ENCODE assay signal across 1 cellular context in genomic region chr20:1415667-1416468, GRCh38.
A peak's percentile ranks its signal among the peaks of the same experiment; 100 is the strongest.
TF ChIP-seq lines count a peak whose summit lies in the region.

No MANE protein-coding gene starts in this region.

TF ChIP-seq in HepG2, 621 proteins besides CTCF, POLR2A, EP300 and RAD21 (continued from another document and continues in another):
- TF ChIP-seq, protein P1, sequence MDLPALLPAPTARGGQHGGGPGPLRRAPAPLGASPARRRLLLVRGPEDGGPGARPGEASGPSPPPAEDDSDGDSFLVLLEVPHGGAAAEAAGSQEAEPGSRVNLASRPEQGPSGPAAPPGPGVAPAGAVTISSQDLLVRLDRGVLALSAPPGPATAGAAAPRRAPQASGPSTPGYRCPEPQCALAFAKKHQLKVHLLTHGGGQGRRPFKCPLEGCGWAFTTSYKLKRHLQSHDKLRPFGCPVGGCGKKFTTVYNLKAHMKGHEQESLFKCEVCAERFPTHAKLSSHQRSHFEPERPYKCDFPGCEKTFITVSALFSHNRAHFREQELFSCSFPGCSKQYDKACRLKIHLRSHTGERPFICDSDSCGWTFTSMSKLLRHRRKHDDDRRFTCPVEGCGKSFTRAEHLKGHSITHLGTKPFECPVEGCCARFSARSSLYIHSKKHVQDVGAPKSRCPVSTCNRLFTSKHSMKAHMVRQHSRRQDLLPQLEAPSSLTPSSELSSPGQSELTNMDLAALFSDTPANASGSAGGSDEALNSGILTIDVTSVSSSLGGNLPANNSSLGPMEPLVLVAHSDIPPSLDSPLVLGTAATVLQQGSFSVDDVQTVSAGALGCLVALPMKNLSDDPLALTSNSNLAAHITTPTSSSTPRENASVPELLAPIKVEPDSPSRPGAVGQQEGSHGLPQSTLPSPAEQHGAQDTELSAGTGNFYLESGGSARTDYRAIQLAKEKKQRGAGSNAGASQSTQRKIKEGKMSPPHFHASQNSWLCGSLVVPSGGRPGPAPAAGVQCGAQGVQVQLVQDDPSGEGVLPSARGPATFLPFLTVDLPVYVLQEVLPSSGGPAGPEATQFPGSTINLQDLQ (CRISPR knock-in tag; IDR thresholded peaks at IDR 0.05): no peak
- TF ChIP-seq ARID2 (CRISPR knock-in tag; IDR thresholded peaks at IDR 0.05; ENCODE audit: borderline replicate concordance) (no peak), TRIM24 (CRISPR knock-in tag; IDR thresholded peaks at IDR 0.05) (no peak; the same call in 1 of the 2 replicates), TOE1 (CRISPR knock-in tag; IDR thresholded peaks at IDR 0.05) (no peak), RARA (CRISPR knock-in tag; IDR thresholded peaks at IDR 0.05) (peak; percentile 81), FIP1L1 (IDR thresholded peaks at IDR 0.05; ENCODE audit: borderline replicate concordance, insufficient read depth, low read depth, low read length) (no peak), TOPORS (CRISPR knock-in tag; IDR thresholded peaks at IDR 0.05) (no peak), BHLHE40 (IDR thresholded peaks at IDR 0.05; ENCODE audit: low read length) (peak; percentile 93), ASH2L (IDR thresholded peaks at IDR 0.05; ENCODE audit: insufficient read length, low read depth, low read length) (no peak), ZKSCAN8 (CRISPR knock-in tag; IDR thresholded peaks at IDR 0.05; ENCODE audit: borderline replicate concordance) (peak; percentile 83; the same call in 1 of the 2 replicates), PHF20 (CRISPR knock-in tag; IDR thresholded peaks at IDR 0.05) (no peak), RBFOX2 (IDR thresholded peaks at IDR 0.05; ENCODE audit: low read depth, low read length) (no peak), HMG20A (CRISPR knock-in tag; IDR thresholded peaks at IDR 0.05; ENCODE audit: borderline replicate concordance) (peak; percentile 85), ZNF572 (CRISPR knock-in tag; IDR thresholded peaks at IDR 0.05) (no peak), HDAC2 (CRISPR knock-in tag; IDR thresholded peaks at IDR 0.05) (peak; percentile 72; the same call in 1 of the 2 replicates), SP140L (CRISPR knock-in tag; IDR thresholded peaks at IDR 0.05; ENCODE audit: borderline replicate concordance) (no peak), CHD4 (IDR thresholded peaks at IDR 0.05; ENCODE audit: borderline replicate concordance, low read length) (no peak), PAWR (CRISPR knock-in tag; IDR thresholded peaks at IDR 0.05; ENCODE audit: borderline replicate concordance) (no peak), ZNF691 (CRISPR knock-in tag; IDR thresholded peaks at IDR 0.05; ENCODE audit: borderline replicate concordance, low read depth) (peak; percentile 76; the same call in 1 of the 2 replicates), SRSF9 (IDR thresholded peaks at IDR 0.05; ENCODE audit: borderline replicate concordance, insufficient read depth, low read depth, low read length, poor library complexity, severe bottlenecking) (no peak), ZNF143 (CRISPR knock-in tag; IDR thresholded peaks at IDR 0.05) (no peak), MZF1 (CRISPR knock-in tag; IDR thresholded peaks at IDR 0.05; ENCODE audit: borderline replicate concordance) (no peak), MAFK (conservative IDR thresholded peaks at IDR 0.05 in 1 of 2, IDR thresholded peaks at IDR 0.05 in 1 of 2; ENCODE audit: low read length in 2 of 2) (peak; percentile 27 to 44; a peak in 3 of 4 replicates), ZFAT (CRISPR knock-in tag; conservative IDR thresholded peaks at IDR 0.05) (no peak), ZNF704 (CRISPR knock-in tag; IDR thresholded peaks at IDR 0.05; ENCODE audit: borderline replicate concordance) (no peak), ZFP41 (CRISPR knock-in tag; IDR thresholded peaks at IDR 0.05; ENCODE audit: borderline replicate concordance) (no peak), FOXP1 (IDR thresholded peaks at IDR 0.05) (no peak), FOXP1 (CRISPR knock-in tag; IDR thresholded peaks at IDR 0.05) (peak; percentile 55; the same call in 1 of the 2 replicates), FOXP4 (CRISPR knock-in tag; IDR thresholded peaks at IDR 0.05) (no peak), ATF2 (CRISPR knock-in tag; IDR thresholded peaks at IDR 0.05) (no peak), KLF13 (CRISPR knock-in tag; IDR thresholded peaks at IDR 0.05) (no peak), FOXA1 (IDR thresholded peaks at IDR 0.05) (no peak), FOXA1 (CRISPR knock-in tag; IDR thresholded peaks at IDR 0.05) (peak; percentile 22; the same call in 1 of the 2 replicates), ETV6 (CRISPR knock-in tag; conservative IDR thresholded peaks at IDR 0.05) (peak; percentile 85; the same call in 1 of the 2 replicates)
- TF ChIP-seq, protein P2, sequence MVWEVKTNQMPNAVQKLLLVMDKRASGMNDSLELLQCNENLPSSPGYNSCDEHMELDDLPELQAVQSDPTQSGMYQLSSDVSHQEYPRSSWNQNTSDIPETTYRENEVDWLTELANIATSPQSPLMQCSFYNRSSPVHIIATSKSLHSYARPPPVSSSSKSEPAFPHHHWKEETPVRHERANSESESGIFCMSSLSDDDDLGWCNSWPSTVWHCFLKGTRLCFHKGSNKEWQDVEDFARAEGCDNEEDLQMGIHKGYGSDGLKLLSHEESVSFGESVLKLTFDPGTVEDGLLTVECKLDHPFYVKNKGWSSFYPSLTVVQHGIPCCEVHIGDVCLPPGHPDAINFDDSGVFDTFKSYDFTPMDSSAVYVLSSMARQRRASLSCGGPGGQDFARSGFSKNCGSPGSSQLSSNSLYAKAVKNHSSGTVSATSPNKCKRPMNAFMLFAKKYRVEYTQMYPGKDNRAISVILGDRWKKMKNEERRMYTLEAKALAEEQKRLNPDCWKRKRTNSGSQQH (CRISPR knock-in tag; IDR thresholded peaks at IDR 0.05; ENCODE audit: low read depth): peak; percentile 93
- TF ChIP-seq, protein P3, sequence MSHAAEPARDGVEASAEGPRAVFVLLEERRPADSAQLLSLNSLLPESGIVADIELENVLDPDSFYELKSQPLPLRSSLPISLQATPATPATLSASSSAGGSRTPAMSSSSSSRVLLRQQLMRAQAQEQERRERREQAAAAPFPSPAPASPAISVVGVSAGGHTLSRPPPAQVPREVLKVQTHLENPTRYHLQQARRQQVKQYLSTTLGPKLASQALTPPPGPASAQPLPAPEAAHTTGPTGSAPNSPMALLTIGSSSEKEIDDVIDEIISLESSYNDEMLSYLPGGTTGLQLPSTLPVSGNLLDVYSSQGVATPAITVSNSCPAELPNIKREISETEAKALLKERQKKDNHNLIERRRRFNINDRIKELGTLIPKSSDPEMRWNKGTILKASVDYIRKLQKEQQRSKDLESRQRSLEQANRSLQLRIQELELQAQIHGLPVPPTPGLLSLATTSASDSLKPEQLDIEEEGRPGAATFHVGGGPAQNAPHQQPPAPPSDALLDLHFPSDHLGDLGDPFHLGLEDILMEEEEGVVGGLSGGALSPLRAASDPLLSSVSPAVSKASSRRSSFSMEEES (CRISPR knock-in tag; IDR thresholded peaks at IDR 0.05): peak; percentile 87
- TF ChIP-seq, protein P4, sequence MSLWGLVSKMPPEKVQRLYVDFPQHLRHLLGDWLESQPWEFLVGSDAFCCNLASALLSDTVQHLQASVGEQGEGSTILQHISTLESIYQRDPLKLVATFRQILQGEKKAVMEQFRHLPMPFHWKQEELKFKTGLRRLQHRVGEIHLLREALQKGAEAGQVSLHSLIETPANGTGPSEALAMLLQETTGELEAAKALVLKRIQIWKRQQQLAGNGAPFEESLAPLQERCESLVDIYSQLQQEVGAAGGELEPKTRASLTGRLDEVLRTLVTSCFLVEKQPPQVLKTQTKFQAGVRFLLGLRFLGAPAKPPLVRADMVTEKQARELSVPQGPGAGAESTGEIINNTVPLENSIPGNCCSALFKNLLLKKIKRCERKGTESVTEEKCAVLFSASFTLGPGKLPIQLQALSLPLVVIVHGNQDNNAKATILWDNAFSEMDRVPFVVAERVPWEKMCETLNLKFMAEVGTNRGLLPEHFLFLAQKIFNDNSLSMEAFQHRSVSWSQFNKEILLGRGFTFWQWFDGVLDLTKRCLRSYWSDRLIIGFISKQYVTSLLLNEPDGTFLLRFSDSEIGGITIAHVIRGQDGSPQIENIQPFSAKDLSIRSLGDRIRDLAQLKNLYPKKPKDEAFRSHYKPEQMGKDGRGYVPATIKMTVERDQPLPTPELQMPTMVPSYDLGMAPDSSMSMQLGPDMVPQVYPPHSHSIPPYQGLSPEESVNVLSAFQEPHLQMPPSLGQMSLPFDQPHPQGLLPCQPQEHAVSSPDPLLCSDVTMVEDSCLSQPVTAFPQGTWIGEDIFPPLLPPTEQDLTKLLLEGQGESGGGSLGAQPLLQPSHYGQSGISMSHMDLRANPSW (CRISPR knock-in tag; IDR thresholded peaks at IDR 0.05; ENCODE audit: borderline replicate concordance): no peak
- TF ChIP-seq, protein P5, sequence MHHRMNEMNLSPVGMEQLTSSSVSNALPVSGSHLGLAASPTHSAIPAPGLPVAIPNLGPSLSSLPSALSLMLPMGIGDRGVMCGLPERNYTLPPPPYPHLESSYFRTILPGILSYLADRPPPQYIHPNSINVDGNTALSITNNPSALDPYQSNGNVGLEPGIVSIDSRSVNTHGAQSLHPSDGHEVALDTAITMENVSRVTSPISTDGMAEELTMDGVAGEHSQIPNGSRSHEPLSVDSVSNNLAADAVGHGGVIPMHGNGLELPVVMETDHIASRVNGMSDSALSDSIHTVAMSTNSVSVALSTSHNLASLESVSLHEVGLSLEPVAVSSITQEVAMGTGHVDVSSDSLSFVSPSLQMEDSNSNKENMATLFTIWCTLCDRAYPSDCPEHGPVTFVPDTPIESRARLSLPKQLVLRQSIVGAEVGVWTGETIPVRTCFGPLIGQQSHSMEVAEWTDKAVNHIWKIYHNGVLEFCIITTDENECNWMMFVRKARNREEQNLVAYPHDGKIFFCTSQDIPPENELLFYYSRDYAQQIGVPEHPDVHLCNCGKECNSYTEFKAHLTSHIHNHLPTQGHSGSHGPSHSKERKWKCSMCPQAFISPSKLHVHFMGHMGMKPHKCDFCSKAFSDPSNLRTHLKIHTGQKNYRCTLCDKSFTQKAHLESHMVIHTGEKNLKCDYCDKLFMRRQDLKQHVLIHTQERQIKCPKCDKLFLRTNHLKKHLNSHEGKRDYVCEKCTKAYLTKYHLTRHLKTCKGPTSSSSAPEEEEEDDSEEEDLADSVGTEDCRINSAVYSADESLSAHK (CRISPR knock-in tag; IDR thresholded peaks at IDR 0.05; ENCODE audit: borderline replicate concordance): no peak
- TF ChIP-seq, protein P6, sequence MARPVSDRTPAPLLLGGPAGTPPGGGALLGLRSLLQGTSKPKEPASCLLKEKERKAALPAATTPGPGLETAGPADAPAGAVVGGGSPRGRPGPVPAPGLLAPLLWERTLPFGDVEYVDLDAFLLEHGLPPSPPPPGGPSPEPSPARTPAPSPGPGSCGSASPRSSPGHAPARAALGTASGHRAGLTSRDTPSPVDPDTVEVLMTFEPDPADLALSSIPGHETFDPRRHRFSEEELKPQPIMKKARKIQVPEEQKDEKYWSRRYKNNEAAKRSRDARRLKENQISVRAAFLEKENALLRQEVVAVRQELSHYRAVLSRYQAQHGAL (CRISPR knock-in tag; IDR thresholded peaks at IDR 0.05; ENCODE audit: not compliant biosample characterization): no peak
- TF ChIP-seq, protein P7, sequence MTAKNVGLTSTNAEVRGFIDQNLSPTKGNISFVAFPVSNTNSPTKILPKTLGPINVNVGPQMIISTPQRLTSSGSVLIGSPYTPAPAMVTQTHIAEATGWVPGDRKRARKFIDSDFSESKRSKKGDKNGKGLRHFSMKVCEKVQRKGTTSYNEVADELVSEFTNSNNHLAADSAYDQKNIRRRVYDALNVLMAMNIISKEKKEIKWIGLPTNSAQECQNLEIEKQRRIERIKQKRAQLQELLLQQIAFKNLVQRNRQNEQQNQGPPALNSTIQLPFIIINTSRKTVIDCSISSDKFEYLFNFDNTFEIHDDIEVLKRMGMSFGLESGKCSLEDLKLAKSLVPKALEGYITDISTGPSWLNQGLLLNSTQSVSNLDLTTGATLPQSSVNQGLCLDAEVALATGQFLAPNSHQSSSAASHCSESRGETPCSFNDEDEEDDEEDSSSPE (CRISPR knock-in tag; IDR thresholded peaks at IDR 0.05): no peak
- TF ChIP-seq, protein P8, sequence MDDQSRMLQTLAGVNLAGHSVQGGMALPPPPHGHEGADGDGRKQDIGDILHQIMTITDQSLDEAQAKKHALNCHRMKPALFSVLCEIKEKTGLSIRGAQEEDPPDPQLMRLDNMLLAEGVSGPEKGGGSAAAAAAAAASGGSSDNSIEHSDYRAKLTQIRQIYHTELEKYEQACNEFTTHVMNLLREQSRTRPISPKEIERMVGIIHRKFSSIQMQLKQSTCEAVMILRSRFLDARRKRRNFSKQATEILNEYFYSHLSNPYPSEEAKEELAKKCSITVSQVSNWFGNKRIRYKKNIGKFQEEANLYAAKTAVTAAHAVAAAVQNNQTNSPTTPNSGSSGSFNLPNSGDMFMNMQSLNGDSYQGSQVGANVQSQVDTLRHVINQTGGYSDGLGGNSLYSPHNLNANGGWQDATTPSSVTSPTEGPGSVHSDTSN (CRISPR knock-in tag; IDR thresholded peaks at IDR 0.05; ENCODE audit: borderline replicate concordance): no peak
